ENCODE assay signal across 10 cellular contexts in genomic region chr6:41199427-41200246, GRCh38. TPM values are rescaled to one million over a fixed set of nuclear protein-coding genes. Genes with fewer than 3 reads are reported as not detected.
DNase-seq lines count a peak whose midpoint lies in the region; ATAC-seq, FAIRE-seq and TF ChIP-seq lines count a peak whose summit lies in the region.
"Had no signal": no experiment of that assay in that cellular context is flagged by ENCODE, and none has a peak within 500 bp of the region (broad histone marks: within the 10 kb centered on the region; RNA-seq: fewer than 3 reads in every experiment).

No MANE protein-coding gene starts in this region.

- H4K20me1 ChIP-seq in SU-DHL-6 (ENCODE audit: low read depth, low read length): no peaks in the 10 kb centered on the region

- H3K27me3 ChIP-seq in SU-DHL-6 (ENCODE audit: low read length) (peaks cover 4% of the 10 kb centered on the region; the same call in 1 of the 2 replicates), psoas muscle (ENCODE audit: insufficient read depth in 3 of 3, low read length in 2 of 3) (peaks cover 0 to 2% (median 0%) of the 10 kb centered on the region in 3 donors)

- intact Hi-C loops in psoas muscle (cut with DNase I) (no loop called here), lower leg skin (cut with DNase I; ENCODE audit: low total_unique reads) (no loop called here)

- H3K36me3 Mint-ChIP-seq in memory B cell: peaks cover 20% of the 10 kb centered on the region

- TF ChIP-seq POLR2A in GM12892 (IDR thresholded peaks at IDR 0.05; ENCODE audit: low read depth, low read length) (no peak), lower leg skin (IDR thresholded peaks at IDR 0.05) (no peak)

- H2AFZ ChIP-seq in SU-DHL-6 (ENCODE audit: low read depth, low read length, severe bottlenecking): no peak overlapping the region

- ATAC-seq in GM21529 (IDR thresholded peaks at IDR 0.05; ENCODE audit: unreplicated experiment) (peak; percentile 73), memory B cell (ENCODE audit: low read depth) (peak; percentile 21), psoas muscle (no peak)

- FAIRE-seq in GM12892 (lab: Jason Lieb, UNC): peak; percentile 93

- peak overlapping the region; percentile 78 for H3K4me3 Mint-ChIP-seq in memory B cell

- H3K9me3 ChIP-seq in SU-DHL-6 (ENCODE audit: insufficient read depth, low read length) (no peaks in the 10 kb centered on the region), psoas muscle (no peaks in the 10 kb centered on the region)

- no peaks in the 10 kb centered on the region for H3K27me3 Mint-ChIP-seq in memory B cell

- peak overlapping the region; percentile 66 for H3K27ac ChIP-seq in SU-DHL-6 (ENCODE audit: low read depth, low read length)
- H3K27ac ChIP-seq in psoas muscle: no peak overlapping the region

- H3K4me1 Mint-ChIP-seq in memory B cell: peaks cover 52% of the 10 kb centered on the region

- 69 to 81% (median 71%) methylated on average over 1 of the region's 1 CpG for WGBS in psoas muscle, 3 donors
- WGBS in lower leg skin, 2 donors: 71% methylated on average over 1 of the region's 1 CpG

- H3K4me1 ChIP-seq in psoas muscle: no peaks in the 10 kb centered on the region

- H3K36me3 ChIP-seq in SU-DHL-6 (ENCODE audit: low read length): no peaks in the 10 kb centered on the region
- no peaks in the 10 kb centered on the region for H3K36me3 ChIP-seq in psoas muscle (ENCODE audit: insufficient read depth in 1 of 2, low read depth in 1 of 2)

- H3K4me2 ChIP-seq in SU-DHL-6 (ENCODE audit: low read depth, low read length, poor library complexity, severe bottlenecking): peak overlapping the region; percentile 38

- TF ChIP-seq CTCF in SU-DHL-6 (IDR thresholded peaks at IDR 0.05; ENCODE audit: insufficient read depth, low read length, poor library complexity, severe bottlenecking): no peak
- no peak for TF ChIP-seq CTCF in psoas muscle (IDR thresholded peaks at IDR 0.05)
- TF ChIP-seq CTCF in lower leg skin (IDR thresholded peaks at IDR 0.05): no peak

- H3K9me3 Mint-ChIP-seq in memory B cell: peaks cover 2% of the 10 kb centered on the region

- peak overlapping the region; percentile 6; the same call in 1 of the 2 replicates for H3K9ac ChIP-seq in SU-DHL-6 (ENCODE audit: low read length)

- H3K9me2 ChIP-seq in SU-DHL-6 (replicated peaks; ENCODE audit: insufficient read depth, low read length): no peaks in the 10 kb centered on the region

- H3K79me2 ChIP-seq in SU-DHL-6 (ENCODE audit: insufficient read depth, low read length): no peaks in the 10 kb centered on the region

- no peak overlapping the region for H3K4me3 ChIP-seq in SU-DHL-6 (ENCODE audit: insufficient read depth, low read length, poor library complexity, severe bottlenecking)
- no peak overlapping the region for H3K4me3 ChIP-seq in psoas muscle
- H3K4me3 ChIP-seq in lower leg skin (ENCODE audit: low read depth, poor library complexity, severe bottlenecking): no peak overlapping the region

- DNase-seq in GM12892 (ENCODE audit: insufficient read length) (no peak), memory B cell (ENCODE audit: low spot score in 2 of 2) (no peak), globus pallidus (ENCODE audit: low spot score) (no peak), psoas muscle (no peak), retina (no peak), lower leg skin (ENCODE audit: low spot score in 2 of 2) (no peak)
- DNase-seq: NCI-H2029 had no signal

- peak overlapping the region; percentile 84 for H3K27ac Mint-ChIP-seq in memory B cell

- H3F3A ChIP-seq in SU-DHL-6 (ENCODE audit: insufficient read depth): peaks cover 11% of the 10 kb centered on the region

RNA-seq across cellular contexts. Expression of gene TREML2, which starts 1.3 kb away (rescaled TPM):
- polyA plus RNA-seq in GM12892 (2012; ENCODE audit: missing spikeins): 4.6 TPM
- under 1 TPM; 0.06 to 0.20 (median 0.10) TPM for total RNA-seq in psoas muscle
- polyA plus RNA-seq in psoas muscle: under 1 TPM in 1 of 3 donors, not detected in 2; 0.01 TPM
- under 1 TPM in 1 of 4 donors, not detected in 3; 0.06 TPM for total RNA-seq in lower leg skin

RNA-seq across cellular contexts. Expression of gene TREML4, which starts 28.5 kb away (rescaled TPM):
- polyA plus RNA-seq in GM12892 (2012; ENCODE audit: missing spikeins): not detected
- total RNA-seq in psoas muscle (not detected), lower leg skin (not detected)
- under 1 TPM in 1 of 3 donors, not detected in 2; 0.01 TPM for polyA plus RNA-seq in psoas muscle
- total RNA-seq: kidney epithelial cell had no signal

RNA-seq across cellular contexts. Expression of gene TREM2, which starts 36.7 kb away (rescaled TPM):
- not detected for polyA plus RNA-seq in GM12892 (2012; ENCODE audit: missing spikeins)
- total RNA-seq in psoas muscle (under 1 TPM in 3 of 4 donors, not detected in 1; 0.42 to 0.73 (median 0.49) TPM), lower leg skin (1 to 10 TPM in 1 of 4 donors, under 1 TPM in 1, not detected in 2; 0.46 to 3.5 TPM)
- polyA plus RNA-seq in psoas muscle: under 1 TPM; 0.12 to 0.38 (median 0.17) TPM
- total RNA-seq: kidney epithelial cell had no signal

RNA-seq across cellular contexts. Expression of gene TREML1, which starts 45.5 kb away (rescaled TPM):
- not detected for polyA plus RNA-seq in GM12892 (2012; ENCODE audit: missing spikeins)
- total RNA-seq in psoas muscle: under 1 TPM in 1 of 4 donors, not detected in 3; 0.39 TPM
- under 1 TPM in 1 of 3 donors, not detected in 2; 0.04 TPM for polyA plus RNA-seq in psoas muscle
- total RNA-seq in lower leg skin: not detected
- total RNA-seq: kidney epithelial cell had no signal

Comparison
In these comparisons a context has a peak if more than half of its experiments do, and no peak if none do; other contexts are left out.
1. ATAC-seq: peak in GM21529 (single experiment) and memory B cell (single experiment); none in psoas muscle (0 of 4).